Comparison of ENCODE assay signal across 17 cellular contexts in genomic region chr11:70067591-70068341, GRCh38. TPM values are rescaled to one million over a fixed set of nuclear protein-coding genes. Genes with fewer than 3 reads are reported as not detected.
DNase-seq lines count a peak whose midpoint lies in the region; ATAC-seq, FAIRE-seq and TF ChIP-seq lines count a peak whose summit lies in the region.
"Had no signal": no experiment of that assay in that cellular context is flagged by ENCODE, and none has a peak within 500 bp of the region (broad histone marks: within the 10 kb centered on the region; RNA-seq: fewer than 3 reads in every experiment).

No MANE protein-coding gene starts in this region.

- no peak overlapping the region for H3K4me2 ChIP-seq in OCI-LY7 (ENCODE audit: low read length)

- intact Hi-C loops in OCI-LY7 (cut with micrococcal nuclease; ENCODE audit: unreplicated experiment) = no loop called here

- H3K27ac Mint-ChIP-seq in activated CD8-positive, alpha-beta memory T cell treated with anti-CD3 and anti-CD28 coated beads, Interleukin-2, amount 10 ng/mL, durations not matched to agents 7 days and 5 days = no peak overlapping the region
- H3K27ac Mint-ChIP-seq: activated CD4-positive, alpha-beta T cell treated with anti-CD3 and anti-CD28 coated beads, Interleukin-2, amount 10 ng/mL, durations not matched to agents 24 days and 14 days; activated naive CD4-positive, alpha-beta T cell treated with anti-CD3 and anti-CD28 coated beads, Interleukin-2, amount 50 U/mL, for 24 hours had no signal

- TF ChIP-seq CTCF in lung (IDR thresholded peaks at IDR 0.05; ENCODE audit: control extremely low read depth, extremely low read depth) = no peak
- no peak for TF ChIP-seq CTCF in OCI-LY7 (conservative IDR thresholded peaks at IDR 0.05; ENCODE audit: low read length)

- WGBS in lung, 2 donors = 37 to 47% methylated on average over 20 of the region's 20 CpGs

- H3K9me3 Mint-ChIP-seq in activated CD8-positive, alpha-beta memory T cell treated with anti-CD3 and anti-CD28 coated beads, Interleukin-2, amount 10 ng/mL, durations not matched to agents 7 days and 5 days (ENCODE audit: low read depth) = no peaks in the 10 kb centered on the region
- H3K9me3 Mint-ChIP-seq: activated CD4-positive, alpha-beta T cell treated with anti-CD3 and anti-CD28 coated beads, Interleukin-2, amount 10 ng/mL, durations not matched to agents 24 days and 14 days; activated naive CD4-positive, alpha-beta T cell treated with anti-CD3 and anti-CD28 coated beads, Interleukin-2, amount 50 U/mL, for 24 hours had no signal

- ATAC-seq in activated CD8-positive, alpha-beta memory T cell treated with anti-CD3 and anti-CD28 coated beads, Interleukin-2, amount 10 ng/mL, durations not matched to agents 7 days and 5 days = no peak
- ATAC-seq in lung (ENCODE audit: insufficient read depth, low FRiP score) (no peak), HG02763 (IDR thresholded peaks at IDR 0.05; ENCODE audit: unreplicated experiment) (no peak)
- ATAC-seq: stimulated activated naive CD8-positive, alpha-beta T cell treated with anti-CD3 and anti-CD28 coated beads, Interleukin-15, Interleukin-2, amounts not matched to agents 100 U/mL and 50 U/mL, for 24 hours had no signal

- H3K27ac ChIP-seq in lung (ENCODE audit: low read depth in 1 of 2, low read length in 1 of 2) = no peak overlapping the region
- H3K27ac ChIP-seq in OCI-LY7 (ENCODE audit: low read depth, low read length, poor library complexity, severe bottlenecking) = no peak overlapping the region
- H3K27ac ChIP-seq: BLaER1 treated with 17β-estradiol and CSF1 and Interleukin-3, amounts not matched to agents 10 nM and 100 nM had no signal

- no peaks in the 10 kb centered on the region for H3K79me2 ChIP-seq in OCI-LY7 (ENCODE audit: insufficient read depth, low read depth, low read length)

- no peaks in the 10 kb centered on the region for H3K36me3 Mint-ChIP-seq in activated CD8-positive, alpha-beta memory T cell treated with anti-CD3 and anti-CD28 coated beads, Interleukin-2, amount 10 ng/mL, durations not matched to agents 7 days and 5 days
- H3K36me3 Mint-ChIP-seq: activated naive CD4-positive, alpha-beta T cell treated with anti-CD3 and anti-CD28 coated beads, Interleukin-2, amount 50 U/mL, for 24 hours had no signal

- POLR2A ChIA-PET in OCI-LY7 (lab: Charles Lee) = no interaction called here

- BruUV-seq in OCI-LY7 (replicated peaks; lab: Mats Ljungman, UMichigan) = no TSS peak

- H3K9me3 ChIP-seq in lung (ENCODE audit: control insufficient read depth in 2 of 2, insufficient read depth in 1 of 2, low read length in 1 of 2) (no peaks in the 10 kb centered on the region), OCI-LY7 (ENCODE audit: low read length) (no peaks in the 10 kb centered on the region)
- H3K9me3 ChIP-seq: BLaER1 treated with 17β-estradiol and CSF1 and Interleukin-3, amounts not matched to agents 10 nM and 100 nM had no signal

- peaks cover 0 to 4% of the 10 kb centered on the region in 2 donors for H3K4me1 ChIP-seq in lung (ENCODE audit: control insufficient read depth in 2 of 2, insufficient read depth in 2 of 2, low read length in 2 of 2)
- H3K4me1 ChIP-seq in OCI-LY7 (ENCODE audit: insufficient read depth, low read length, poor library complexity, severe bottlenecking) = no peaks in the 10 kb centered on the region

- DNase-seq in COR-L47 (lab: John Stamatoyannopoulos, UW) (peak; percentile 32), HPDE6-E6E7 (ENCODE audit: extremely low spot score) (peak; percentile 82), lung (ENCODE audit: low spot score) (peak; percentile 19), GM12891 (ENCODE audit: insufficient read length, low spot score) (no peak), OCI-LY7 (ENCODE audit: low spot score) (no peak), activated gamma-delta T cell treated with Interleukin-2 at 50 U/mL for 16 hours (no peak)
- DNase-seq in activated CD8-positive, alpha-beta memory T cell treated with anti-CD3 and anti-CD28 coated beads, Interleukin-2, amount 10 ng/mL, durations not matched to agents 7 days and 5 days = peak; percentile 23
- DNase-seq: activated CD4-positive, alpha-beta T cell treated with anti-CD3 and anti-CD28 coated beads, Interleukin-2, amount 10 ng/mL, durations not matched to agents 24 days and 14 days; kidney glomerular epithelial cell; NCI-H446; nucleus accumbens; stimulated activated CD4-positive, alpha-beta T cell treated with anti-CD3 and anti-CD28 coated beads, Interleukin-2, amount 100 ng/mL, for 24 hours; stimulated activated naive CD8-positive, alpha-beta T cell treated with anti-CD3 and anti-CD28 coated beads, Interleukin-15, Interleukin-2, amounts not matched to agents 100 U/mL and 50 U/mL, for 24 hours; SW 1271 had no signal

- H3K27me3 ChIP-seq in lung (ENCODE audit: control insufficient read depth, insufficient read depth) = no peaks in the 10 kb centered on the region

- no peak for FAIRE-seq in GM12891 (lab: Jason Lieb, UNC)

- H4K20me1 ChIP-seq in OCI-LY7 (ENCODE audit: insufficient read depth, low read length) = no peaks in the 10 kb centered on the region
- H4K20me1 ChIP-seq: BLaER1 treated with 17β-estradiol and CSF1 and Interleukin-3, amounts not matched to agents 10 nM and 100 nM had no signal

- H3K27me3 Mint-ChIP-seq in activated CD8-positive, alpha-beta memory T cell treated with anti-CD3 and anti-CD28 coated beads, Interleukin-2, amount 10 ng/mL, durations not matched to agents 7 days and 5 days = peaks cover 33% of the 10 kb centered on the region

- CTCF ChIA-PET in activated CD8-positive, alpha-beta memory T cell treated with anti-CD3 and anti-CD28 coated beads, Interleukin-2, amount 10 ng/mL, durations not matched to agents 7 days and 5 days (lab: Charles Lee) = interaction anchor here (0.5 kb wide), 1 partner anchor 55 kb away, joined by 3 read pairs; no protein-coding TSS in a partner anchor
- CTCF ChIA-PET in OCI-LY7 (lab: Charles Lee; ENCODE audit: unreplicated experiment) = no interaction called here

- TF ChIP-seq POLR2A in GM12891 (IDR thresholded peaks at IDR 0.05; ENCODE audit: low read depth, low read length) = no peak

- H3K4me3 ChIP-seq in lung (no peak overlapping the region), OCI-LY7 (ENCODE audit: low read depth, low read length, poor library complexity, severe bottlenecking) (no peak overlapping the region)
- H3K4me3 ChIP-seq: BLaER1 treated with 17β-estradiol and CSF1 and Interleukin-3, amounts not matched to agents 10 nM and 100 nM had no signal

- no peaks in the 10 kb centered on the region for H3K9me2 ChIP-seq in OCI-LY7 (ENCODE audit: insufficient read depth, low read length)

- no peak overlapping the region for H2AFZ ChIP-seq in OCI-LY7 (ENCODE audit: low read length)

- H3K4me3 Mint-ChIP-seq in activated CD8-positive, alpha-beta memory T cell treated with anti-CD3 and anti-CD28 coated beads, Interleukin-2, amount 10 ng/mL, durations not matched to agents 7 days and 5 days = no peak overlapping the region
- H3K4me3 Mint-ChIP-seq: activated CD4-positive, alpha-beta T cell treated with anti-CD3 and anti-CD28 coated beads, Interleukin-2, amount 10 ng/mL, durations not matched to agents 24 days and 14 days; activated naive CD4-positive, alpha-beta T cell treated with anti-CD3 and anti-CD28 coated beads, Interleukin-2, amount 50 U/mL, for 24 hours had no signal

- no peaks in the 10 kb centered on the region for H3K4me1 Mint-ChIP-seq in activated CD8-positive, alpha-beta memory T cell treated with anti-CD3 and anti-CD28 coated beads, Interleukin-2, amount 10 ng/mL, durations not matched to agents 7 days and 5 days
- H3K4me1 Mint-ChIP-seq: activated CD4-positive, alpha-beta T cell treated with anti-CD3 and anti-CD28 coated beads, Interleukin-2, amount 10 ng/mL, durations not matched to agents 24 days and 14 days; activated naive CD4-positive, alpha-beta T cell treated with anti-CD3 and anti-CD28 coated beads, Interleukin-2, amount 50 U/mL, for 24 hours had no signal

- H3K36me3 ChIP-seq in lung (ENCODE audit: control insufficient read depth in 2 of 2, insufficient read depth in 2 of 2, low read length in 2 of 2) (no peaks in the 10 kb centered on the region), OCI-LY7 (ENCODE audit: insufficient read depth, low read length) (no peaks in the 10 kb centered on the region)
- H3K36me3 ChIP-seq: BLaER1 treated with 17β-estradiol and CSF1 and Interleukin-3, amounts not matched to agents 10 nM and 100 nM had no signal

TF ChIP-seq in GM12891, 5 proteins besides CTCF, POLR2A, EP300 and RAD21:
- no peak for TF ChIP-seq TAF1 (IDR thresholded peaks at IDR 0.05; ENCODE audit: low read depth, low read length)
- no peak for TF ChIP-seq POLR2AphosphoS5 (IDR thresholded peaks at IDR 0.05; ENCODE audit: low read depth, low read length)
- no peak for TF ChIP-seq SPI1 (IDR thresholded peaks at IDR 0.05; ENCODE audit: low read depth, low read length)
- no peak for TF ChIP-seq PAX5 (IDR thresholded peaks at IDR 0.05; ENCODE audit: insufficient read depth, low read length, severe bottlenecking)
- TF ChIP-seq POU2F2 (IDR thresholded peaks at IDR 0.05; ENCODE audit: low read depth, low read length) = no peak

RNA-seq across cellular contexts. Expression of gene ANO1, which starts 10.4 kb away (rescaled TPM):
- total RNA-seq in activated CD8-positive, alpha-beta memory T cell treated with anti-CD3 and anti-CD28 coated beads, Interleukin-2, amount 10 ng/mL, durations not matched to agents 7 days and 5 days = not detected
- 10 to 100 TPM in 1 of 2 donors, 1 to 10 TPM in 1; 7.8 to 10.8 TPM for total RNA-seq in lung
- 1 to 10 TPM; 1.2 to 3.2 TPM for polyA plus RNA-seq in lung
- 0.24 TPM for polyA plus RNA-seq in GM12891 (2012; ENCODE audit: low read depth, missing spikeins)
- not detected in 2 replicates for total RNA-seq in OCI-LY7 (2014; rRNA removed; shearing (Covaris generic))
- total RNA-seq in OCI-LY7 (2022) = not detected in 2 replicates
- total RNA-seq: activated CD4-positive, alpha-beta T cell treated with anti-CD3 and anti-CD28 coated beads, Interleukin-2, amount 10 ng/mL, durations not matched to agents 24 days and 14 days had no signal

Comparison
In these comparisons a context has a peak if more than half of its experiments do, and no peak if none do; other contexts are left out.
1. DNase-seq: peak in COR-L47 (single experiment), HPDE6-E6E7 (single experiment), activated CD8-positive, alpha-beta memory T cell treated with anti-CD3 and anti-CD28 coated beads, Interleukin-2, amount 10 ng/mL, durations not matched to agents 7 days and 5 days (single experiment) and lung (single experiment); none in GM12891 (single experiment), OCI-LY7 (single experiment) and activated gamma-delta T cell treated with Interleukin-2 at 50 U/mL for 16 hours (single experiment).
2. RNA of gene ANO1, which starts 10.4 kb away (total RNA-seq): 7.8 to 10.8 TPM in lung; not detected in OCI-LY7 and not detected in activated CD8-positive, alpha-beta memory T cell treated with anti-CD3 and anti-CD28 coated beads, Interleukin-2, amount 10 ng/mL, durations not matched to agents 7 days and 5 days; every median in the first group is over 4 times any median in the second.